Comparison of ENCODE assay signal across 19 cellular contexts in genomic region chr1:204627436-204627835, GRCh38. TPM values are rescaled to one million over a fixed set of nuclear protein-coding genes. Genes with fewer than 3 reads are reported as not detected.
A peak's percentile ranks its signal among the peaks of the same experiment; 100 is the strongest.
DNase-seq lines count a peak whose midpoint lies in the region; ATAC-seq, FAIRE-seq and TF ChIP-seq lines count a peak whose summit lies in the region.
"Had no signal": no experiment of that assay in that cellular context is flagged by ENCODE, and none has a peak within 500 bp of the region (broad histone marks: within the 10 kb centered on the region; RNA-seq: fewer than 3 reads in every experiment).

No MANE protein-coding gene starts in this region.

- in situ Hi-C loops in G401 (cut with HindIII; ENCODE audit: low sequenced_read_pairs), result no loop called here
- in situ Hi-C loops in K562 (cut with MboI), result no loop called here

- H3K27ac ChIP-seq in K562 (ENCODE audit: extremely low read depth, low read depth, low read length), result no peak overlapping the region
- no peak overlapping the region for H3K27ac ChIP-seq in endodermal cell (ENCODE audit: low read depth, low read length)
- no peak overlapping the region for H3K27ac ChIP-seq in neural progenitor cell
- no peak overlapping the region for H3K27ac ChIP-seq in left ventricle myocardium inferior (replicated peaks)
- H3K27ac ChIP-seq: BLaER1, HL-60 had no signal

- H2AFZ ChIP-seq in K562 (ENCODE audit: low read depth, low read length) (no peak overlapping the region), neural progenitor cell (replicated peaks) (no peak overlapping the region)

- FAIRE-seq in K562 (lab: Jason Lieb, UNC), result no peak

- H3K9me3 Mint-ChIP-seq in endodermal cell (peaks cover 8% of the 10 kb centered on the region), neural progenitor cell (peaks cover 4% of the 10 kb centered on the region)
- H3K9me3 Mint-ChIP-seq in activated naive CD4-positive, alpha-beta T cell treated with anti-CD3 and anti-CD28 coated beads, Interleukin-2, amount 50 U/mL, for 72 hours, result no peaks in the 10 kb centered on the region

- H3K36me3 ChIP-seq in K562 (ENCODE audit: control insufficient read depth, insufficient read depth, low read length) (no peaks in the 10 kb centered on the region), endodermal cell (ENCODE audit: control insufficient read depth, insufficient read depth, low read length) (no peaks in the 10 kb centered on the region), neural progenitor cell (no peaks in the 10 kb centered on the region), left ventricle myocardium inferior (no peaks in the 10 kb centered on the region)

- TF ChIP-seq RAD21 in K562 (CRISPR knock-in tag; conservative IDR thresholded peaks at IDR 0.05 in 1 of 2, IDR thresholded peaks at IDR 0.05 in 1 of 2), result no peak

- no peaks in the 10 kb centered on the region for H3K9me3 ChIP-seq in K562 (replicated peaks; ENCODE audit: control insufficient read depth, insufficient read depth, low read depth, low read length)
- H3K9me3 ChIP-seq in endodermal cell (ENCODE audit: control insufficient read depth, low read length), result peaks cover 9% of the 10 kb centered on the region
- no peaks in the 10 kb centered on the region for H3K9me3 ChIP-seq in neural progenitor cell (ENCODE audit: low read depth)
- no peaks in the 10 kb centered on the region for H3K9me3 ChIP-seq in left ventricle myocardium inferior (replicated peaks)

- 18% methylated on average over 4 of the region's 4 CpGs for WGBS in K562 (ENCODE audit: insufficient coverage, low coverage, missing lambda C conversion rate)
- WGBS in endodermal cell (ENCODE audit: insufficient coverage in 1 of 2, insufficient read length in 1 of 2), 2 experiments, result 89 to 94% methylated on average over 4 of the region's 4 CpGs

- H3K4me1 ChIP-seq in K562 (replicated peaks in 1 of 2; ENCODE audit: control insufficient read depth in 2 of 2, insufficient read depth in 2 of 2, low read length in 2 of 2) (peaks cover 27 to 51% of the 10 kb centered on the region in 2 experiments), endodermal cell (ENCODE audit: control insufficient read depth, insufficient read depth, low read length) (peaks cover 16% of the 10 kb centered on the region), neural progenitor cell (peaks cover 33% of the 10 kb centered on the region), left ventricle myocardium inferior (peaks cover 8% of the 10 kb centered on the region)

- H3K27ac Mint-ChIP-seq in endodermal cell, result peak overlapping the region; percentile 29
- peak overlapping the region; percentile 94 for H3K27ac Mint-ChIP-seq in neural progenitor cell
- no peak overlapping the region for H3K27ac Mint-ChIP-seq in activated naive CD4-positive, alpha-beta T cell treated with anti-CD3 and anti-CD28 coated beads, Interleukin-2, amount 50 U/mL, for 72 hours
- H3K27ac Mint-ChIP-seq: CD14-positive monocyte; CD4-positive, alpha-beta memory T cell had no signal

- no peak for TF ChIP-seq EP300 in K562 (IDR thresholded peaks at IDR 0.05; ENCODE audit: low read length)

- H3K79me2 ChIP-seq in K562 (ENCODE audit: control insufficient read depth, insufficient read depth, low read length), result no peaks in the 10 kb centered on the region
- H3K79me2 ChIP-seq in neural progenitor cell (ENCODE audit: low read depth), result no peaks in the 10 kb centered on the region

- H3F3A ChIP-seq in neural progenitor cell (ENCODE audit: low read depth), result no peaks in the 10 kb centered on the region

- H4K20me1 ChIP-seq in K562 (replicated peaks; ENCODE audit: control insufficient read depth, insufficient read depth, low read length), result no peaks in the 10 kb centered on the region
- H4K20me1 ChIP-seq in neural progenitor cell (ENCODE audit: low read depth), result no peaks in the 10 kb centered on the region

- TF ChIP-seq CTCF in K562 (IDR thresholded peaks at IDR 0.05 in 2 of 3, conservative IDR thresholded peaks at IDR 0.05 in 1 of 3; ENCODE audit: insufficient read depth in 2 of 3, low read depth in 1 of 3, low read length in 3 of 3) (no peak), endodermal cell (conservative IDR thresholded peaks at IDR 0.05) (no peak), neural progenitor cell (IDR thresholded peaks at IDR 0.05) (no peak), GM20000 (IDR thresholded peaks at IDR 0.05; ENCODE audit: extremely low read depth, missing control alignments) (no peak), left ventricle myocardium inferior (IDR thresholded peaks at IDR 0.05; ENCODE audit: borderline replicate concordance) (no peak)

- BruUV-seq in K562 (replicated peaks; lab: Mats Ljungman, UMichigan), result no TSS peak

- no peaks in the 10 kb centered on the region for H3K9me1 ChIP-seq in K562 (ENCODE audit: control insufficient read depth, insufficient read depth, low read length)

- intact Hi-C loops in K562 (cut with micrococcal nuclease) (no loop called here), left ventricle myocardium inferior (cut with micrococcal nuclease) (no loop called here)

- TF ChIP-seq POLR2A in K562 (conservative IDR thresholded peaks at IDR 0.05), result no peak

- peak; percentile 81 for DNase-seq in G401 (ENCODE audit: low spot score)
- DNase-seq in K562 (ENCODE audit: extremely low read depth in 1 of 4, low spot score in 3 of 4), result no peak
- DNase-seq in endodermal cell, result no peak
- peak; percentile 10 for DNase-seq in neural progenitor cell (ENCODE audit: low spot score)
- DNase-seq in GM20000 (ENCODE audit: low spot score), result no peak
- DNase-seq in activated naive CD4-positive, alpha-beta T cell treated with anti-CD3 and anti-CD28 coated beads, Interleukin-2, amount 50 U/mL, for 72 hours (ENCODE audit: low spot score in 2 of 2), result no peak
- no peak for DNase-seq in left ventricle myocardium inferior
- DNase-seq: 8988T; CD4-positive, alpha-beta memory T cell; DMS153; DMS79; GF-D8; HCEC 1CT had no signal

- H3K27me3 Mint-ChIP-seq in endodermal cell (ENCODE audit: insufficient read depth) (no peaks in the 10 kb centered on the region), neural progenitor cell (ENCODE audit: insufficient read depth, low read depth) (peaks cover 4% of the 10 kb centered on the region)

- H3K4me3 ChIP-seq in K562 (no peak overlapping the region), endodermal cell (ENCODE audit: low read length) (no peak overlapping the region), neural progenitor cell (no peak overlapping the region), left ventricle myocardium inferior (no peak overlapping the region)
- H3K4me3 ChIP-seq: BLaER1 had no signal

- H3K36me3 Mint-ChIP-seq in endodermal cell (ENCODE audit: low read depth) (peaks cover 14% of the 10 kb centered on the region), neural progenitor cell (peaks cover 6% of the 10 kb centered on the region)
- no peaks in the 10 kb centered on the region for H3K36me3 Mint-ChIP-seq in activated naive CD4-positive, alpha-beta T cell treated with anti-CD3 and anti-CD28 coated beads, Interleukin-2, amount 50 U/mL, for 72 hours
- H3K36me3 Mint-ChIP-seq: CD14-positive monocyte; CD4-positive, alpha-beta memory T cell had no signal

- H3K4me3 Mint-ChIP-seq in endodermal cell (no peak overlapping the region), neural progenitor cell (no peak overlapping the region)
- H3K4me3 Mint-ChIP-seq: CD14-positive monocyte; CD4-positive, alpha-beta memory T cell had no signal

- H3K27me3 ChIP-seq in K562 (ENCODE audit: control insufficient read depth in 2 of 2, insufficient read depth in 2 of 2, low read length in 2 of 2) (peaks cover 0 to 19% of the 10 kb centered on the region in 2 experiments; a peak in 2 of 5 replicates), endodermal cell (ENCODE audit: control insufficient read depth, insufficient read depth, low read length, poor library complexity, severe bottlenecking) (no peaks in the 10 kb centered on the region), neural progenitor cell (no peaks in the 10 kb centered on the region), left ventricle myocardium inferior (ENCODE audit: low read depth) (peaks cover 28% of the 10 kb centered on the region)
- H3K27me3 ChIP-seq: BLaER1 had no signal

- H3K4me2 ChIP-seq in K562 (ENCODE audit: insufficient read depth, low read length) (no peak overlapping the region), neural progenitor cell (no peak overlapping the region)

- POLR2A ChIA-PET in K562 (lab: Yijun Ruan, JAX), result no interaction called here

- ATAC-seq in K562, result no peak
- no peak for ATAC-seq in GM19328 (IDR thresholded peaks at IDR 0.05; ENCODE audit: unreplicated experiment)
- ATAC-seq in activated naive CD4-positive, alpha-beta T cell treated with anti-CD3 and anti-CD28 coated beads, Interleukin-2, amount 50 U/mL, for 72 hours, result no peak

- CTCF ChIA-PET in K562 (lab: Yijun Ruan, JAX; ENCODE audit: low intra/inter-chr PET ratio), result interaction anchor here (0.6 kb wide), 1 partner anchor 180 kb away, joined by 3 read pairs; no protein-coding TSS in a partner anchor

- H3K4me1 Mint-ChIP-seq in endodermal cell (peaks cover 9% of the 10 kb centered on the region), neural progenitor cell (peaks cover 50% of the 10 kb centered on the region)
- H3K4me1 Mint-ChIP-seq: CD14-positive monocyte; CD4-positive, alpha-beta memory T cell had no signal

- no peak overlapping the region for H3K9ac ChIP-seq in K562 (ENCODE audit: insufficient read depth in 1 of 2, low read depth in 2 of 2, low read length in 2 of 2)
- H3K9ac ChIP-seq in endodermal cell (ENCODE audit: extremely low read depth, low read length, poor library complexity, severe bottlenecking), result no peak overlapping the region
- no peak overlapping the region for H3K9ac ChIP-seq in neural progenitor cell
- H3K9ac ChIP-seq: BLaER1 had no signal

RNA-seq across cellular contexts. Expression of gene LRRN2, which starts 58.1 kb away (rescaled TPM):
- total RNA-seq in G401 (2014; rRNA removed; shearing (Covaris generic)), result 0.12 and 0.44 TPM in 2 replicates
- total RNA-seq in K562 (2011; cell fraction: chromatin; rRNA removed; ENCODE audit: low replicate concordance), result 0.09 TPM in 1 of 2 replicates, not detected in the other
- 0.17 TPM in 1 of 2 replicates, not detected in the other for total RNA-seq in K562 (2011; cell fraction: nucleolus; rRNA removed)
- total RNA-seq in K562 (2011; cell fraction: nucleoplasm; rRNA removed), result not detected in 2 replicates
- total RNA-seq in K562 (2014; rRNA removed) (0.05 TPM in 1 of 2 replicates, not detected in the other), K562 (2014; rRNA removed; fragmentation: Illumina TruSeq; extraction: Trizol) (not detected in 2 replicates), K562 (2015; rRNA removed; fragmentation: Illumina TruSeq; extraction: Trizol) (not detected in 2 replicates), K562 (2021) (not detected in 2 replicates), endodermal cell (10 to 100 TPM; 11.4 to 16.2 TPM), neural progenitor cell (ENCODE audit: low replicate concordance) (1.9 and 7.2 TPM in 2 replicates), left ventricle myocardium inferior (1.4 TPM)
- polyA plus RNA-seq in K562 (2011; rRNA removed) (not detected in 2 replicates), K562 (2014; fragmentation: Illumina TruSeq; extraction: Trizol) (0.06 TPM in 1 of 2 replicates, not detected in the other), K562 (2014; fragmentation: Nextera tagmentation; extraction: Ambion mirVana) (not detected), K562 (2014; rRNA removed) (not detected in 2 replicates)
- polyA plus RNA-seq in K562 (2011; cell fraction: cytosol; rRNA removed), result 0.36 TPM in 1 of 2 replicates, not detected in the other
- polyA plus RNA-seq in K562 (2011; cell fraction: nucleus; rRNA removed), result not detected in 2 replicates
- 0.03 and 0.08 TPM in 2 replicates for polyA plus RNA-seq in K562 (2012)
- not detected in 2 replicates for polyA minus RNA-seq in K562 (2011; rRNA and poly(A)+ RNA removed)
- not detected in 2 replicates for polyA minus RNA-seq in K562 (2011; cell fraction: cytosol; rRNA and poly(A)+ RNA removed)
- not detected in 2 replicates for polyA minus RNA-seq in K562 (2011; cell fraction: nucleus; rRNA and poly(A)+ RNA removed)
- polyA plus RNA-seq in endodermal cell (2013, experiment 1 of 2), result 15.9 TPM
- polyA plus RNA-seq in endodermal cell (2013, experiment 2 of 2), result 12.1 TPM
- total RNA-seq in activated naive CD4-positive, alpha-beta T cell treated with anti-CD3 and anti-CD28 coated beads, Interleukin-2, amount 50 U/mL, for 72 hours, result not detected
- total RNA-seq: A673; CD4-positive, alpha-beta memory T cell had no signal
- polyA plus RNA-seq: AG04450; CD14-positive monocyte; CD4-positive, alpha-beta memory T cell had no signal

Comparison
In these comparisons a context has a peak if more than half of its experiments do, and no peak if none do; other contexts are left out.
1. DNase-seq: peak in G401 (single experiment) and neural progenitor cell (single experiment); none in K562 (0 of 4), endodermal cell (single experiment), GM20000 (single experiment), activated naive CD4-positive, alpha-beta T cell treated with anti-CD3 and anti-CD28 coated beads, Interleukin-2, amount 50 U/mL, for 72 hours (0 of 2) and left ventricle myocardium inferior (single experiment).
2. H3K27ac Mint-ChIP-seq: peak in endodermal cell (single experiment) and neural progenitor cell (single experiment); none in activated naive CD4-positive, alpha-beta T cell treated with anti-CD3 and anti-CD28 coated beads, Interleukin-2, amount 50 U/mL, for 72 hours (0 of 2).